15 cellular contexts compared by ENCODE assay signal in genomic region chr22:45104313-45104712, GRCh38. TPM values are rescaled to one million over a fixed set of nuclear protein-coding genes. Genes with fewer than 3 reads are reported as not detected.
A peak's percentile ranks its signal among the peaks of the same experiment; 100 is the strongest.
DNase-seq lines count a peak whose midpoint lies in the region; ATAC-seq, FAIRE-seq and TF ChIP-seq lines count a peak whose summit lies in the region.
"Had no signal": no experiment of that assay in that cellular context is flagged by ENCODE, and none has a peak within 500 bp of the region (broad histone marks: within the 10 kb centered on the region; RNA-seq: fewer than 3 reads in every experiment).

No MANE protein-coding gene starts in this region.

- H3K79me2 ChIP-seq in HepG2 (ENCODE audit: insufficient read depth, low read length) (no peaks in the 10 kb centered on the region), H1 (ENCODE audit: control insufficient read depth in 1 of 2, insufficient read depth in 2 of 2, low read length in 2 of 2) (no peaks in the 10 kb centered on the region), trophoblast cell (ENCODE audit: control insufficient read depth, insufficient read depth, low read length, poor library complexity) (no peaks in the 10 kb centered on the region)

- H3K27ac ChIP-seq in HepG2 (ENCODE audit: extremely low read length, insufficient read depth, low read length) (no peak overlapping the region), right lobe of liver (no peak overlapping the region), H1 (ENCODE audit: low read depth, low read length) (no peak overlapping the region), trophoblast cell (ENCODE audit: low read depth, low read length) (no peak overlapping the region), esophagus squamous epithelium (no peak overlapping the region)
- H3K27ac ChIP-seq: BLaER1 treated with 17β-estradiol and CSF1 and Interleukin-3, amounts not matched to agents 10 nM and 100 nM had no signal

- no peak for ATAC-seq in HepG2
- ATAC-seq in right lobe of liver = no peak
- ATAC-seq in activated CD8-positive, alpha-beta T cell treated with anti-CD3 and anti-CD28 coated beads, Interleukin-2, amount 10 ng/mL, durations not matched to agents 7 days and 5 days = no peak
- no peak for ATAC-seq in HG03469 (IDR thresholded peaks at IDR 0.05; ENCODE audit: unreplicated experiment)

- no peak overlapping the region for H3K18ac ChIP-seq in H1 (ENCODE audit: extremely low read depth, low read length)
- H3K18ac ChIP-seq in trophoblast cell (ENCODE audit: low read length) = no peak overlapping the region

- H3K4me1 ChIP-seq in HepG2 (ENCODE audit: insufficient read depth, low read length) (peaks cover 11% of the 10 kb centered on the region; the same call in 1 of the 2 replicates), right lobe of liver (no peaks in the 10 kb centered on the region), H1 (replicated peaks in 1 of 4; ENCODE audit: control insufficient read depth in 3 of 4, insufficient read depth in 4 of 4, low read length in 3 of 4) (no peaks in the 10 kb centered on the region), trophoblast cell (ENCODE audit: control insufficient read depth in 1 of 2, insufficient read depth in 2 of 2, low read length in 2 of 2) (no peaks in the 10 kb centered on the region), esophagus squamous epithelium (peaks cover 0 to 9% (median 0%) of the 10 kb centered on the region in 3 donors)

- H4K8ac ChIP-seq in H1 (ENCODE audit: extremely low read depth, insufficient read depth, low read length) (no peak overlapping the region), trophoblast cell (ENCODE audit: low read depth, low read length) (no peak overlapping the region)

- H3K4me3 Mint-ChIP-seq in activated CD8-positive, alpha-beta T cell treated with anti-CD3 and anti-CD28 coated beads, Interleukin-2, amount 10 ng/mL, durations not matched to agents 7 days and 5 days = no peak overlapping the region
- H3K4me3 Mint-ChIP-seq: CD4-positive, alpha-beta T cell had no signal

- H3K4me3 ChIP-seq in HepG2 (replicated peaks in 1 of 3; ENCODE audit: insufficient read depth in 1 of 3, low read depth in 2 of 3, low read length in 3 of 3) = no peak overlapping the region
- H3K4me3 ChIP-seq in right lobe of liver = no peak overlapping the region
- no peak overlapping the region for H3K4me3 ChIP-seq in H1 (ENCODE audit: extremely low read depth in 1 of 4, insufficient read depth in 2 of 4, low read depth in 3 of 4, low read length in 4 of 4)
- H3K4me3 ChIP-seq in trophoblast cell (ENCODE audit: low read depth, low read length) = no peak overlapping the region
- no peak overlapping the region for H3K4me3 ChIP-seq in esophagus squamous epithelium
- H3K4me3 ChIP-seq: BLaER1 treated with 17β-estradiol and CSF1 and Interleukin-3, amounts not matched to agents 10 nM and 100 nM had no signal

- no peak overlapping the region for H2BK20ac ChIP-seq in H1 (ENCODE audit: low read length)

- H3K27me3 Mint-ChIP-seq in activated CD8-positive, alpha-beta T cell treated with anti-CD3 and anti-CD28 coated beads, Interleukin-2, amount 10 ng/mL, durations not matched to agents 7 days and 5 days (ENCODE audit: low read depth) = peaks cover 9% of the 10 kb centered on the region

- no peak overlapping the region for H3K4ac ChIP-seq in H1 (replicated peaks; ENCODE audit: insufficient read length, low read depth, low read length)
- no peak overlapping the region for H3K4ac ChIP-seq in trophoblast cell (ENCODE audit: low read depth, low read length)

- POLR2A ChIA-PET in HepG2 (lab: Yijun Ruan, JAX) (interaction anchor here (0.7 kb wide), 1 partner anchor 18 kb away, joined by 3 read pairs; no protein-coding TSS in a partner anchor), H1 (lab: Charles Lee; ENCODE audit: partially characterized antibody) (no interaction called here)
- POLR2A ChIA-PET in activated CD8-positive, alpha-beta T cell treated with anti-CD3 and anti-CD28 coated beads, Interleukin-2, amount 10 ng/mL, durations not matched to agents 7 days and 5 days (lab: Charles Lee) = no interaction called here

- no peak for TF ChIP-seq POLR2A in HepG2 (IDR thresholded peaks at IDR 0.05; ENCODE audit: insufficient read depth in 1 of 2, low read depth in 2 of 2, low read length in 2 of 2)
- no peak for TF ChIP-seq POLR2A in right lobe of liver (IDR thresholded peaks at IDR 0.05)
- no peak for TF ChIP-seq POLR2A in H1 (IDR thresholded peaks at IDR 0.05; ENCODE audit: control extremely low read depth in 1 of 2, low read depth in 2 of 2, low read length in 2 of 2)
- no peak for TF ChIP-seq POLR2A in esophagus squamous epithelium (IDR thresholded peaks at IDR 0.05)

- H3K56ac ChIP-seq in H1 (replicated peaks; ENCODE audit: insufficient read length, low read depth, low read length) = no peak overlapping the region

- FAIRE-seq in HepG2 (lab: Jason Lieb, UNC) (no peak), H1 (lab: Jason Lieb, UNC) (no peak)
- FAIRE-seq: GM18507 had no signal

- no peak overlapping the region for H4K12ac ChIP-seq in trophoblast cell (ENCODE audit: low read depth, low read length)

- no peak for TF ChIP-seq CTCF in HepG2 (CRISPR knock-in tag; IDR thresholded peaks at IDR 0.05)
- no peak for TF ChIP-seq CTCF in right lobe of liver (IDR thresholded peaks at IDR 0.05)
- TF ChIP-seq CTCF in H1 (IDR thresholded peaks at IDR 0.05; ENCODE audit: control extremely low read depth in 1 of 3, insufficient read depth in 1 of 3, low read depth in 1 of 3, low read length in 3 of 3) = no peak
- TF ChIP-seq CTCF in esophagus squamous epithelium (IDR thresholded peaks at IDR 0.05) = no peak

- H3K4me2 ChIP-seq in HepG2 (ENCODE audit: low read depth, low read length) (no peak overlapping the region), H1 (ENCODE audit: insufficient read depth in 1 of 2, low read depth in 2 of 2, low read length in 2 of 2) (no peak overlapping the region), trophoblast cell (ENCODE audit: low read length) (no peak overlapping the region)
- H3K4me2 ChIP-seq: BLaER1 treated with 17β-estradiol and CSF1 and Interleukin-3, amounts not matched to agents 10 nM and 100 nM had no signal

- intact Hi-C loops in HepG2 (cut with micrococcal nuclease; ENCODE audit: unreplicated experiment) = loop anchor here (5.0 to 10.0 kb wide), 2 partner anchors 90 to 158 kb away; no protein-coding TSS in a partner anchor
- intact Hi-C loops in right lobe of liver (cut with DNase I) = loop anchor here (5.0 to 10.0 kb wide), 3 partner anchors 50 to 158 kb away; no protein-coding TSS in a partner anchor
- intact Hi-C loops in esophagus squamous epithelium (cut with DNase I) = loop anchor here (10.0 kb wide), 1 partner anchor 150 kb away; no protein-coding TSS in a partner anchor

- 0 out of 2 replicates have a peak overlapping the region, but pooled peaks have one; percentile 91 for H2AK5ac ChIP-seq in H1 (ENCODE audit: low read depth, low read length)
- no peak overlapping the region for H2AK5ac ChIP-seq in trophoblast cell (ENCODE audit: low read length)

- H3K9me3 Mint-ChIP-seq in activated CD8-positive, alpha-beta T cell treated with anti-CD3 and anti-CD28 coated beads, Interleukin-2, amount 10 ng/mL, durations not matched to agents 7 days and 5 days (ENCODE audit: insufficient read depth) = no peaks in the 10 kb centered on the region
- H3K9me3 Mint-ChIP-seq: CD4-positive, alpha-beta T cell had no signal

- H3K14ac ChIP-seq in H1 (ENCODE audit: insufficient read length) (no peak overlapping the region), trophoblast cell (ENCODE audit: low read length) (no peak overlapping the region)

- H2BK12ac ChIP-seq in H1 (ENCODE audit: low read depth, low read length) (no peak overlapping the region), trophoblast cell (ENCODE audit: low read length) (no peak overlapping the region)

- no peak overlapping the region for H2BK5ac ChIP-seq in H1 (ENCODE audit: low read depth, low read length)
- H2BK5ac ChIP-seq in trophoblast cell (ENCODE audit: low read depth, low read length, poor library complexity) = no peak overlapping the region

- no peak overlapping the region for H3K27ac Mint-ChIP-seq in activated CD8-positive, alpha-beta T cell treated with anti-CD3 and anti-CD28 coated beads, Interleukin-2, amount 10 ng/mL, durations not matched to agents 7 days and 5 days
- H3K27ac Mint-ChIP-seq: CD4-positive, alpha-beta T cell had no signal

- H2AFZ ChIP-seq in HepG2 (ENCODE audit: low read length) (no peak overlapping the region), H1 (ENCODE audit: low read length) (no peak overlapping the region), trophoblast cell (ENCODE audit: insufficient read depth, low read length, poor library complexity) (no peak overlapping the region)
- H2AFZ ChIP-seq: GM23248 had no signal

- H2BK120ac ChIP-seq in H1 (replicated peaks; ENCODE audit: low read depth, low read length) (no peak overlapping the region), trophoblast cell (ENCODE audit: insufficient read depth, low read length, poor library complexity) (no peak overlapping the region)

- H3K23me2 ChIP-seq in H1 (ENCODE audit: low read depth, low read length) = no peaks in the 10 kb centered on the region

- no peaks in the 10 kb centered on the region for H3K79me1 ChIP-seq in H1 (ENCODE audit: low read depth, low read length)
- H3K79me1 ChIP-seq in trophoblast cell (ENCODE audit: low read length) = no peaks in the 10 kb centered on the region

- H3K27me3 ChIP-seq in HepG2 (ENCODE audit: control insufficient read depth in 1 of 2, insufficient read depth in 2 of 2, low read length in 2 of 2) (peaks cover 2 to 37% of the 10 kb centered on the region in 2 experiments), right lobe of liver (no peaks in the 10 kb centered on the region), H1 (replicated peaks in 1 of 4; ENCODE audit: control insufficient read depth in 3 of 4, extremely low read depth in 1 of 4, insufficient read depth in 3 of 4, low read length in 3 of 4) (peaks cover 0 to 1% (median 0%) of the 10 kb centered on the region in 4 experiments; a peak in 1 of 7 replicates), trophoblast cell (ENCODE audit: insufficient read depth, low read length) (no peaks in the 10 kb centered on the region), esophagus squamous epithelium (peaks cover 0 to 56% (median 0%) of the 10 kb centered on the region in 4 donors)
- H3K27me3 ChIP-seq: BLaER1 treated with 17β-estradiol and CSF1 and Interleukin-3, amounts not matched to agents 10 nM and 100 nM had no signal

- CTCF ChIA-PET in HepG2 (lab: Yijun Ruan, JAX; ENCODE audit: low intra/inter-chr PET ratio, low total read pairs) = no interaction called here
- CTCF ChIA-PET in H1 (lab: Charles Lee; ENCODE audit: partially characterized antibody) = interaction anchor here (0.6 to 1.2 kb wide), 6 partner anchors 9 to 290 kb away, joined by 3 to 5 read pairs (median 4); no protein-coding TSS in a partner anchor
- CTCF ChIA-PET in activated CD8-positive, alpha-beta T cell treated with anti-CD3 and anti-CD28 coated beads, Interleukin-2, amount 10 ng/mL, durations not matched to agents 7 days and 5 days (lab: Charles Lee) = no interaction called here

- H4K20me1 ChIP-seq in HepG2 (ENCODE audit: insufficient read depth, low read length) (no peaks in the 10 kb centered on the region), H1 (replicated peaks in 1 of 2; ENCODE audit: control insufficient read depth in 1 of 2, insufficient read depth in 2 of 2, low read length in 2 of 2) (no peaks in the 10 kb centered on the region)
- H4K20me1 ChIP-seq: BLaER1 treated with 17β-estradiol and CSF1 and Interleukin-3, amounts not matched to agents 10 nM and 100 nM had no signal

- TF ChIP-seq RAD21 in HepG2 (CRISPR knock-in tag; IDR thresholded peaks at IDR 0.05) (no peak), H1 (IDR thresholded peaks at IDR 0.05 in 1 of 2, conservative IDR thresholded peaks at IDR 0.05 in 1 of 2; ENCODE audit: low read depth in 2 of 2, low read length in 2 of 2) (no peak)

- no peaks in the 10 kb centered on the region for H3K36me3 ChIP-seq in HepG2 (replicated peaks in 1 of 2; ENCODE audit: control insufficient read depth in 1 of 2, insufficient read depth in 2 of 2, low read length in 2 of 2)
- no peaks in the 10 kb centered on the region for H3K36me3 ChIP-seq in right lobe of liver
- no peaks in the 10 kb centered on the region for H3K36me3 ChIP-seq in H1 (ENCODE audit: control insufficient read depth in 2 of 4, insufficient read depth in 4 of 4, low read length in 3 of 4)
- no peaks in the 10 kb centered on the region for H3K36me3 ChIP-seq in trophoblast cell (ENCODE audit: control insufficient read depth in 1 of 2, insufficient read depth in 2 of 2, low read length in 2 of 2)
- H3K36me3 ChIP-seq in esophagus squamous epithelium = no peaks in the 10 kb centered on the region
- H3K36me3 ChIP-seq: BLaER1 treated with 17β-estradiol and CSF1 and Interleukin-3, amounts not matched to agents 10 nM and 100 nM had no signal

- 84% methylated on average over 10 of the region's 10 CpGs for WGBS in HepG2 (ENCODE audit: low lambda C conversion rate)
- WGBS in right lobe of liver (ENCODE audit: insufficient coverage, low coverage, low lambda C conversion rate, missing lambda C conversion rate) = 49% methylated on average over 3 of the region's 10 CpGs
- 95% methylated on average over 10 of the region's 10 CpGs; no CpG with 5 or more reads in 1 of the 2 experiments for WGBS in H1 (ENCODE audit: extremely low coverage in 1 of 2, insufficient coverage in 1 of 2, insufficient read length in 1 of 2, insufficient replicate concordance in 2 of 2, low coverage in 1 of 2, low lambda C conversion rate in 2 of 2, missing lambda C conversion rate in 1 of 2), 2 experiments
- no CpG with 5 or more reads among the region's 10 CpGs for WGBS in trophoblast cell (ENCODE audit: extremely low coverage, insufficient coverage, insufficient read length)
- 84 to 95% methylated on average over 6 to 10 of the region's 10 CpGs for WGBS in esophagus squamous epithelium, 2 donors

- no peaks in the 10 kb centered on the region for H3K36me3 Mint-ChIP-seq in activated CD8-positive, alpha-beta T cell treated with anti-CD3 and anti-CD28 coated beads, Interleukin-2, amount 10 ng/mL, durations not matched to agents 7 days and 5 days (ENCODE audit: low read depth)

- H3K23ac ChIP-seq in H1 (ENCODE audit: insufficient read length) = no peak overlapping the region
- peak overlapping the region; percentile 4 for H3K23ac ChIP-seq in trophoblast cell (ENCODE audit: low read length)

- DNase-seq in HepG2 (ENCODE audit: low spot score) (no peak), right lobe of liver (no peak), H1 (ENCODE audit: low read depth in 1 of 2, low spot score in 2 of 2) (no peak), trophoblast cell (no peak), esophagus squamous epithelium (lab: John Stamatoyannopoulos, UW) (no peak)
- DNase-seq in activated CD8-positive, alpha-beta T cell treated with anti-CD3 and anti-CD28 coated beads, Interleukin-2, amount 10 ng/mL, durations not matched to agents 7 days and 5 days = no peak
- DNase-seq: 8988T; ACHN; Calu3; CD4-positive, alpha-beta T cell; DMS 273 treated with DMSO at 0.1 percent for 48 hours; GM23248 had no signal

- H4K91ac ChIP-seq in H1 (replicated peaks; ENCODE audit: insufficient read length, low read length) (peak overlapping the region; percentile 82), trophoblast cell (ENCODE audit: low read depth, low read length) (no peak overlapping the region)

- H3K4me1 Mint-ChIP-seq in activated CD8-positive, alpha-beta T cell treated with anti-CD3 and anti-CD28 coated beads, Interleukin-2, amount 10 ng/mL, durations not matched to agents 7 days and 5 days (ENCODE audit: low read depth) = no peaks in the 10 kb centered on the region

- no peak overlapping the region for H2BK15ac ChIP-seq in H1 (ENCODE audit: low read length)

- TF ChIP-seq EP300 in HepG2 (IDR thresholded peaks at IDR 0.05; ENCODE audit: low read depth in 2 of 2, low read length in 2 of 2) (no peak), HepG2 (CRISPR knock-in tag; IDR thresholded peaks at IDR 0.05; ENCODE audit: borderline replicate concordance) (no peak), H1 (IDR thresholded peaks at IDR 0.05; ENCODE audit: borderline replicate concordance in 1 of 2, low read depth in 2 of 2, low read length in 2 of 2) (no peak)

- no peaks in the 10 kb centered on the region for H3K9me3 ChIP-seq in HepG2 (ENCODE audit: low read length)
- H3K9me3 ChIP-seq in right lobe of liver = no peaks in the 10 kb centered on the region
- no peaks in the 10 kb centered on the region for H3K9me3 ChIP-seq in H1 (ENCODE audit: insufficient read depth in 2 of 2, low read depth in 1 of 2, low read length in 1 of 2)
- no peaks in the 10 kb centered on the region for H3K9me3 ChIP-seq in trophoblast cell (ENCODE audit: insufficient read depth, low read depth, low read length)
- H3K9me3 ChIP-seq in esophagus squamous epithelium = no peaks in the 10 kb centered on the region
- H3K9me3 ChIP-seq: BLaER1 treated with 17β-estradiol and CSF1 and Interleukin-3, amounts not matched to agents 10 nM and 100 nM had no signal

- no peak overlapping the region for H4K5ac ChIP-seq in H1 (ENCODE audit: insufficient read length, low read depth, low read length)

- BruUV-seq in HepG2 (replicated peaks; lab: Mats Ljungman, UMichigan) = no TSS peak

- H3K9ac ChIP-seq in HepG2 (ENCODE audit: insufficient read depth, low read depth, low read length) (no peak overlapping the region), H1 (replicated peaks in 1 of 4; ENCODE audit: extremely low read depth in 1 of 4, low read depth in 3 of 4, low read length in 3 of 4) (no peak overlapping the region), trophoblast cell (ENCODE audit: low read length) (no peak overlapping the region)
- H3K9ac ChIP-seq: BLaER1 treated with 17β-estradiol and CSF1 and Interleukin-3, amounts not matched to agents 10 nM and 100 nM had no signal

- in situ Hi-C loops in HepG2 (cut with HindIII; ENCODE audit: extremely low pct_ligation_motif_present, low pct_unique_long_range_greater_than_20kb) = loop anchor here (5.0 kb wide), 1 partner anchor 158 kb away; no protein-coding TSS in a partner anchor

RNA-seq across cellular contexts. Expression of gene NUP50, which starts 59.4 kb away (rescaled TPM):
- total RNA-seq in HepG2 (2016; rRNA removed; fragmentation: Illumina TruSeq; extraction: Trizol) (52.4 and 71.0 TPM in 2 replicates), right lobe of liver (10 to 100 TPM; 26.4 to 57.2 (median 31.4) TPM), esophagus squamous epithelium (10 to 100 TPM; 53.7 to 96.4 (median 59.9) TPM)
- total RNA-seq in HepG2 (2016; cell fraction: cytosol; rRNA removed; fragmentation: Illumina TruSeq; extraction: Trizol; ENCODE audit: low read depth) = 15.6 and 19.1 TPM in 2 replicates
- 52.9 and 65.9 TPM in 2 replicates for total RNA-seq in HepG2 (2016; cell fraction: insoluble cytoplasmic fraction; rRNA removed; fragmentation: Illumina TruSeq; extraction: Trizol)
- 34.7 and 35.1 TPM in 2 replicates for total RNA-seq in HepG2 (2016; cell fraction: membrane; rRNA removed; fragmentation: Illumina TruSeq; extraction: Trizol)
- 39.0 and 40.8 TPM in 2 replicates for total RNA-seq in HepG2 (2016; cell fraction: nucleus; rRNA removed; fragmentation: Illumina TruSeq; extraction: Trizol)
- polyA plus RNA-seq in HepG2 (2011; rRNA removed) (14.1 and 14.2 TPM in 2 replicates), H1 (2011; rRNA removed) (16.4 and 20.0 TPM in 2 replicates)
- polyA plus RNA-seq in HepG2 (2011; cell fraction: cytosol; rRNA removed) = 10.3 and 10.4 TPM in 2 replicates
- polyA plus RNA-seq in HepG2 (2011; cell fraction: nucleus; rRNA removed) = 8.3 and 10.9 TPM in 2 replicates
- 22.4 and 26.0 TPM in 2 replicates for polyA plus RNA-seq in HepG2 (2012)
- 3.4 and 4.5 TPM in 2 replicates for polyA plus RNA-seq in HepG2 (2016; cell fraction: cytosol; fragmentation: Illumina TruSeq; extraction: Trizol; ENCODE audit: low read depth)
- 52.8 and 53.9 TPM in 2 replicates for polyA plus RNA-seq in HepG2 (2016; cell fraction: insoluble cytoplasmic fraction; fragmentation: Illumina TruSeq; extraction: Trizol; ENCODE audit: low read depth)
- 12.1 and 15.0 TPM in 2 replicates for polyA plus RNA-seq in HepG2 (2016; cell fraction: membrane; fragmentation: Illumina TruSeq; extraction: Trizol; ENCODE audit: low read depth)
- 51.2 and 53.1 TPM in 2 replicates for polyA plus RNA-seq in HepG2 (2016; cell fraction: nucleus; fragmentation: Illumina TruSeq; extraction: Trizol; ENCODE audit: insufficient read depth, low read depth)
- polyA minus RNA-seq in HepG2 (2011; rRNA and poly(A)+ RNA removed; ENCODE audit: low replicate concordance) = 34.7 and 47.0 TPM in 2 replicates
- polyA minus RNA-seq in HepG2 (2011; cell fraction: cytosol; rRNA and poly(A)+ RNA removed) = 14.3 and 15.1 TPM in 2 replicates
- 29.2 and 29.4 TPM in 2 replicates for polyA minus RNA-seq in HepG2 (2011; cell fraction: nucleus; rRNA and poly(A)+ RNA removed)
- total RNA-seq in H1 (2021; fragmentation: NEBNext Ultra II Directional; extraction: Animal tissue kit (Norgen Biotek cat#: 25700)) = 112 and 118 TPM in 2 replicates
- polyA plus RNA-seq in H1 (2011; cell fraction: cytosol; rRNA removed) = 21.3 TPM
- 56.5 TPM for polyA plus RNA-seq in H1 (2011; cell fraction: nucleus; rRNA removed)
- 45.2 to 74.0 TPM (median 59.8 TPM) in 4 replicates for polyA plus RNA-seq in H1 (2012, experiment 1 of 2)
- polyA plus RNA-seq in H1 (2012, experiment 2 of 2) = 3.5 TPM
- 49.7 TPM for polyA plus RNA-seq in H1 (2013, experiment 1 of 2)
- 48.2 TPM for polyA plus RNA-seq in H1 (2013, experiment 2 of 2)
- 108 and 121 TPM in 2 replicates for polyA minus RNA-seq in H1 (2011; rRNA and poly(A)+ RNA removed)
- 35.6 TPM for polyA minus RNA-seq in H1 (2011; cell fraction: cytosol; rRNA and poly(A)+ RNA removed)
- 45.5 TPM for polyA minus RNA-seq in H1 (2011; cell fraction: nucleus; rRNA and poly(A)+ RNA removed)
- 105 and 108 TPM in 2 replicates for polyA plus RNA-seq in trophoblast cell (2013)
- 100 to 1,000 TPM; 161 to 167 TPM for total RNA-seq in activated CD8-positive, alpha-beta T cell treated with anti-CD3 and anti-CD28 coated beads, Interleukin-2, amount 10 ng/mL, durations not matched to agents 7 days and 5 days
